23 cellular contexts compared by ENCODE assay signal in the genomic region with DNA sequence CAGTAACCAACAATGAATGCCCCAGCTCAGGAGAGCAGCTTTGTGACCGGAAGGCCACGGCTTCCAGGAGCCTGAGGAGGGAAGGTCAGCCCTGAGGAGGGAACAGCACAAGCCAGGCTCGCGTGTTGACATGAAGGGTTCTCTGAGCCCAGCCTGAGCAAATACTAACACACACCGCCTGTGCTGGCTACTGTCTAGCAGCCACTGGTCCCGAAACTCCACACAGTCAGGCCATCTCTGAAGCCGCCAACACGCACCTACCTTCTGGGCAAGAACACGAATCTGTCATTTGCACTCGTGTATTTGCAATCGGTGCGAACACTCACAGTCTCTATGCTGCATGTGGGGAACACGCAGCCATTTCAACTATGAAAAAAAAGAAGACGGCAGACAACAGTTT. TPM values are rescaled to one million over a fixed set of nuclear protein-coding genes. Genes with fewer than 3 reads are reported as not detected.
"Had no signal": no experiment of that assay in that cellular context is flagged by ENCODE, and none has a peak within 500 bp of the region (broad histone marks: within the 10 kb centered on the region; RNA-seq: fewer than 3 reads in every experiment).

No MANE protein-coding gene starts in this region.

- H3K27me3 ChIP-seq: adrenal gland, ovary had no signal

- H3K4me3 ChIP-seq: adrenal gland, esophagus squamous epithelium, ovary, sigmoid colon, thoracic aorta had no signal

- ATAC-seq: activated CD4-positive, alpha-beta T cell treated with anti-CD3 and anti-CD28 coated beads for 36 hours; activated naive CD4-positive, alpha-beta T cell treated with anti-CD3 and anti-CD28 coated beads, Interleukin-2, amount 50 U/mL, for 72 hours; effector memory CD8-positive, alpha-beta T cell; left ventricle myocardium superior; naive thymus-derived CD4-positive, alpha-beta T cell; stimulated activated naive B cell treated with anti-CD40 and anti-IgM and Interleukin-4, amounts not matched to agents 10 μg/mL and 1 μg/mL and 100 μg/mL, for 72 hours; WTC11 had no signal

- H3K9me3 ChIP-seq: adrenal gland, esophagus squamous epithelium, ovary, sigmoid colon, thoracic aorta had no signal

- H3K4me1 ChIP-seq: adrenal gland, esophagus squamous epithelium, sigmoid colon had no signal

- DNase-seq: activated CD4-positive, alpha-beta memory T cell treated with anti-CD3 and anti-CD28 coated beads for 36 hours; activated CD4-positive, alpha-beta T cell treated with anti-CD3 and anti-CD28 coated beads for 36 hours; activated gamma-delta T cell treated with Interleukin-2 at 50 U/mL for 16 hours; activated T-cell treated with anti-CD3 and anti-CD28 coated beads for 4 hours; adrenal gland; cerebellar nuclear complex; effector memory CD8-positive, alpha-beta T cell; esophagus squamous epithelium; immature natural killer cell; left ventricle myocardium superior; mesenchymal stem cell; naive thymus-derived CD4-positive, alpha-beta T cell; ovary; sigmoid colon; stimulated activated naive B cell treated with anti-CD40 and anti-IgM and Interleukin-4, amounts not matched to agents 10 μg/mL and 1 μg/mL and 100 μg/mL, for 72 hours had no signal

- FAIRE-seq: astrocyte had no signal

- H3K27ac ChIP-seq: adrenal gland, esophagus squamous epithelium, ovary, sigmoid colon, thoracic aorta had no signal

- H3K36me3 ChIP-seq: adrenal gland, esophagus squamous epithelium, ovary, sigmoid colon, thoracic aorta had no signal

RNA-seq across cellular contexts. Expression of gene RIMBP2, which starts 58.0 kb away (rescaled TPM):
- total RNA-seq: activated CD4-positive, alpha-beta T cell treated with anti-CD3 and anti-CD28 coated beads for 36 hours; activated naive CD4-positive, alpha-beta T cell treated with anti-CD3 and anti-CD28 coated beads, Interleukin-2, amount 50 U/mL, for 72 hours; activated T-helper 1 cell treated with anti-CD3 and anti-CD28 coated beads, Interleukin-12 subunit alpha, Interleukin-12 subunit beta, Interleukin-2, Interleukin-4 antibody, amounts not matched to agents 30 ng/mL and 10 ng/mL and 1 ng/mL, durations not matched to agents 14 hours and 24 hours and 36 hours; bronchial epithelial cell; dermis microvascular lymphatic vessel endothelial cell; T-helper 2 cell treated with Interferon-gamma antibody and Interleukin-4, amounts not matched to agents 100 ng/mL and 5 ng/mL, for 36 hours had no signal
- polyA plus RNA-seq: immature natural killer cell; naive thymus-derived CD4-positive, alpha-beta T cell had no signal
